Comparison of ENCODE assay signal across 7 cellular contexts in the genomic region with DNA sequence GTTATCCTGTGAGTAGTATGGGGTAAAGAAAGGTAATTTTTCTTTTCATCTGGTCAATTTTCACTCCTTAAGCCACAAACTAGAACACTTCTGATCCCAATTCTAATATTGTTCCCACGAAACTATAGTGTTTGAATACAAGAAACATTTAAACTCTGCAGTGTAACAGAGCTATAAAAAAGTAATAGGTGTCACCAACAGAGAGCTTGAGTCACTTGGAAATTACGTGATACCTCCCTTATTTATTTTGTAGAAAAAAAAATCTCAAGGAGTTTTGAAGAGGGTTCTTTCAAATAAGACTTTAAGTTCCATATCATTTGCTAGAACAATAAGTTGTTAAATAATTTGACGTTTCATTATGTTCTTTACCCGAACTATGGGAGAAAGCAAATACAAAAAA.
"Had no signal": no experiment of that assay in that cellular context is flagged by ENCODE, and none has a peak within 500 bp of the region (broad histone marks: within the 10 kb centered on the region; RNA-seq: fewer than 3 reads in every experiment).

No MANE protein-coding gene starts in this region.

- H3K36me3 Mint-ChIP-seq: IgD-negative memory B cell had no signal

- H3K9me3 Mint-ChIP-seq: H9 had no signal

- H3K9ac ChIP-seq: KMS-11 had no signal

- H3K4me2 ChIP-seq: KMS-11 had no signal

- H3K4me3 Mint-ChIP-seq: H9, IgD-negative memory B cell had no signal

- H3K4me1 Mint-ChIP-seq: IgD-negative memory B cell had no signal

- H3K27ac ChIP-seq: KMS-11 had no signal

- H3K27me3 Mint-ChIP-seq: IgD-negative memory B cell had no signal

- DNase-seq: GOT3, H9, HCEC 1CT, KBM-7 had no signal

- H3K27ac Mint-ChIP-seq: IgD-negative memory B cell had no signal

- ATAC-seq: HepG2 had no signal
